14 cellular contexts compared by ENCODE assay signal in the genomic region with DNA sequence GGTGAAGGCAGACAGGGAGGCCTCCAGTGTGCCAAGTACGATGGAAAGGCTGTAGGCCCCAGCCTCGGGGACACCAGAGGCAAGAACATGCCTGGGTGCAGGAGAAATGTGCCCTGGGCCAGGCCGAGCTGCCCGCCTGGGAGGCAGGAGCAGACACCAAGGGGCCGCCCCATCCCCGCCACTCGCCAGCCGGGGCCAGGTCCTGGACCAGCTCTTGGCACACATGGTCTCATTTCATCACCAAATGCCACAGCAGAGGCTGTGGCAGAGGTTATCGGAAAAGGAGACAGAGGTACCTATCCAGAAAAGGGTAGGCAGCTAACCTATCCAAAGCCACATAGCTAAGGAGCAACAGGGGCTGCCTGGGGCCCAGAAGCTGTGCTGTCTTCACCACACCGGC. TPM values are rescaled to one million over a fixed set of nuclear protein-coding genes. Genes with fewer than 3 reads are reported as not detected.
DNase-seq lines count a peak whose midpoint lies in the region; ATAC-seq and TF ChIP-seq lines count a peak whose summit lies in the region.
"Had no signal": no experiment of that assay in that cellular context is flagged by ENCODE, and none has a peak within 500 bp of the region (broad histone marks: within the 10 kb centered on the region; RNA-seq: fewer than 3 reads in every experiment).

No MANE protein-coding gene starts in this region.

- H2BK15ac ChIP-seq in neuronal stem cell (ENCODE audit: low read length): no peak overlapping the region

- no peak overlapping the region for H2AFZ ChIP-seq in neuronal stem cell (ENCODE audit: low read length)
- H2AFZ ChIP-seq: GM23338 had no signal

- H3K23ac ChIP-seq in neuronal stem cell (ENCODE audit: low read depth, low read length, poor library complexity): no peak overlapping the region

- H3K9ac ChIP-seq in duodenal mucosa (ENCODE audit: low read depth in 1 of 2, low read length in 2 of 2): no peak overlapping the region
- H3K9ac ChIP-seq in neuronal stem cell (ENCODE audit: low read depth, low read length, poor library complexity): no peak overlapping the region

- H3K14ac ChIP-seq in neuronal stem cell (ENCODE audit: low read length): no peak overlapping the region

- TF ChIP-seq EP300 in upper lobe of left lung (IDR thresholded peaks at IDR 0.05): no peak

- peak overlapping the region; percentile 71 for H3K18ac ChIP-seq in neuronal stem cell (ENCODE audit: low read length)

- H3K9me3 ChIP-seq in right atrium auricular region: no peaks in the 10 kb centered on the region
- no peaks in the 10 kb centered on the region for H3K9me3 ChIP-seq in heart left ventricle
- no peaks in the 10 kb centered on the region for H3K9me3 ChIP-seq in duodenal mucosa (ENCODE audit: control insufficient read depth in 1 of 2, low read length in 2 of 2)
- no peaks in the 10 kb centered on the region for H3K9me3 ChIP-seq in neuronal stem cell (replicated peaks in 1 of 2; ENCODE audit: control insufficient read depth in 2 of 2, insufficient read depth in 1 of 2, low read depth in 1 of 2, low read length in 2 of 2)
- H3K9me3 ChIP-seq in upper lobe of left lung: no peaks in the 10 kb centered on the region

- H3K4me2 ChIP-seq in neuronal stem cell (ENCODE audit: insufficient read depth, low read length, poor library complexity, severe bottlenecking): no peak overlapping the region
- H3K4me2 ChIP-seq: GM23338 had no signal

- H3K4me3 ChIP-seq in right atrium auricular region (no peak overlapping the region), heart left ventricle (no peak overlapping the region), duodenal mucosa (ENCODE audit: low read depth in 1 of 2, low read length in 2 of 2) (no peak overlapping the region), neuronal stem cell (ENCODE audit: low read length in 2 of 2) (no peak overlapping the region), upper lobe of left lung (no peak overlapping the region)
- H3K4me3 ChIP-seq: GM23338 had no signal

- peaks cover 0 to 36% of the 10 kb centered on the region in 2 donors for H3K4me1 ChIP-seq in right atrium auricular region
- peaks cover 0 to 28% (median 2%) of the 10 kb centered on the region in 12 donors for H3K4me1 ChIP-seq in heart left ventricle
- peaks cover 14 to 15% of the 10 kb centered on the region in 2 donors for H3K4me1 ChIP-seq in duodenal mucosa (ENCODE audit: control insufficient read depth in 1 of 2, insufficient read depth in 2 of 2, low read length in 2 of 2)
- peaks cover 2 to 7% of the 10 kb centered on the region in 2 donors for H3K4me1 ChIP-seq in neuronal stem cell (ENCODE audit: control insufficient read depth in 2 of 2, insufficient read depth in 1 of 2, low read depth in 1 of 2, low read length in 2 of 2)
- peaks cover 25 to 33% (median 29%) of the 10 kb centered on the region in 4 donors for H3K4me1 ChIP-seq in upper lobe of left lung

- H3K36me3 ChIP-seq in right atrium auricular region (no peaks in the 10 kb centered on the region), heart left ventricle (no peaks in the 10 kb centered on the region), duodenal mucosa (ENCODE audit: control insufficient read depth in 1 of 2, insufficient read depth in 2 of 2, low read length in 2 of 2) (no peaks in the 10 kb centered on the region), neuronal stem cell (replicated peaks in 1 of 2; ENCODE audit: control insufficient read depth in 2 of 2, insufficient read depth in 2 of 2, low read length in 2 of 2) (no peaks in the 10 kb centered on the region), upper lobe of left lung (no peaks in the 10 kb centered on the region)

- peak overlapping the region; percentile 33 for H2AK5ac ChIP-seq in neuronal stem cell (ENCODE audit: low read depth, low read length)

- H3K4ac ChIP-seq in neuronal stem cell (ENCODE audit: low read length): no peak overlapping the region

- no peak overlapping the region for H2BK12ac ChIP-seq in neuronal stem cell (ENCODE audit: low read length)

- no peak overlapping the region for H2BK5ac ChIP-seq in neuronal stem cell (ENCODE audit: low read length)

- H3K27ac ChIP-seq in right atrium auricular region (peak overlapping the region; percentile 88 to 97), heart left ventricle (no peak overlapping the region), duodenal mucosa (ENCODE audit: low read depth, low read length) (peak overlapping the region; percentile 13), neuronal stem cell (replicated peaks; ENCODE audit: low read length) (no peak overlapping the region), upper lobe of left lung (peak overlapping the region in 3 of 4 donors; percentile 13 to 91 (median 79))
- H3K27ac ChIP-seq: 22Rv1 had no signal

- 84 to 97% (median 92%) methylated on average over 7 to 10 of the region's 10 CpGs for WGBS in heart left ventricle, 4 donors
- no CpG with 5 or more reads among the region's 10 CpGs for WGBS in neuronal stem cell (ENCODE audit: extremely low coverage in 2 of 2, insufficient read length in 2 of 2, insufficient replicate concordance in 1 of 2), 2 donors
- WGBS in upper lobe of left lung, 2 donors: 93 to 97% methylated on average over 7 to 8 of the region's 10 CpGs

- peak overlapping the region; percentile 13 for H2BK120ac ChIP-seq in neuronal stem cell (ENCODE audit: low read depth, low read length)

- H4K8ac ChIP-seq in neuronal stem cell (ENCODE audit: low read depth, low read length): no peak overlapping the region

- TF ChIP-seq POLR2A in heart left ventricle (IDR thresholded peaks at IDR 0.05) (no peak), upper lobe of left lung (IDR thresholded peaks at IDR 0.05) (no peak)

- H3K27me3 ChIP-seq in right atrium auricular region: no peaks in the 10 kb centered on the region
- no peaks in the 10 kb centered on the region for H3K27me3 ChIP-seq in heart left ventricle
- H3K27me3 ChIP-seq in duodenal mucosa (ENCODE audit: control insufficient read depth in 1 of 2, insufficient read depth in 2 of 2, low read length in 2 of 2): no peaks in the 10 kb centered on the region
- no peaks in the 10 kb centered on the region for H3K27me3 ChIP-seq in neuronal stem cell (ENCODE audit: control insufficient read depth in 3 of 3, insufficient read depth in 3 of 3, low read depth in 1 of 3, low read length in 3 of 3)
- no peaks in the 10 kb centered on the region for H3K27me3 ChIP-seq in upper lobe of left lung

- DNase-seq in right atrium auricular region (ENCODE audit: low spot score): no peak
- no peak for DNase-seq in heart left ventricle
- DNase-seq in neuronal stem cell (ENCODE audit: low spot score): no peak
- DNase-seq in upper lobe of left lung: no peak
- DNase-seq in activated gamma-delta T cell (lab: John Stamatoyannopoulos, UW): no peak
- DNase-seq in NCI-H146 (lab: John Stamatoyannopoulos, UW): no peak
- DNase-seq: Calu3; CD4-positive, alpha-beta T cell; DMS 273 treated with DMSO at 0.1 percent for 48 hours; H9 had no signal

- ATAC-seq in heart left ventricle: no peak
- no peak for ATAC-seq in upper lobe of left lung (ENCODE audit: low FRiP score in 2 of 2)
- no peak for ATAC-seq in HG03280 (IDR thresholded peaks at IDR 0.05; ENCODE audit: unreplicated experiment)
- ATAC-seq: GM23338 had no signal

- no peaks in the 10 kb centered on the region for H3K79me1 ChIP-seq in neuronal stem cell (ENCODE audit: low read depth, low read length)

- TF ChIP-seq CTCF in right atrium auricular region (IDR thresholded peaks at IDR 0.05) (no peak), heart left ventricle (IDR thresholded peaks at IDR 0.05) (no peak), upper lobe of left lung (IDR thresholded peaks at IDR 0.05) (no peak)

- H4K91ac ChIP-seq in neuronal stem cell (ENCODE audit: low read depth, low read length, poor library complexity): no peak overlapping the region

- intact Hi-C loops in heart left ventricle (cut with DNase I): no loop called here

RNA-seq across cellular contexts. Expression of a gene that starts 31.3 kb away (rescaled TPM):
- total RNA-seq in right atrium auricular region (10 to 100 TPM; 27.8 to 37.7 TPM), heart left ventricle (10 to 100 TPM; 15.7 to 41.0 (median 25.4) TPM), upper lobe of left lung (10 to 100 TPM; 16.6 to 44.9 (median 32.2) TPM)
- polyA plus RNA-seq in heart left ventricle: 10 to 100 TPM; 25.0 to 42.2 TPM
- polyA plus RNA-seq in neuronal stem cell (2013, experiment 1 of 2): 42.5 TPM
- polyA plus RNA-seq in neuronal stem cell (2013, experiment 2 of 2): 39.1 TPM

Comparison
In these comparisons a context has a peak if more than half of its experiments do, and no peak if none do; other contexts are left out.
1. H3K27ac ChIP-seq: peak in right atrium auricular region (2 of 2), duodenal mucosa (single experiment) and upper lobe of left lung (3 of 4); none in heart left ventricle (0 of 12) and neuronal stem cell (single experiment).